ENCODE assay signal across 31 cellular contexts in genomic region chr12:88416155-88416554, GRCh38.
DNase-seq lines count a peak whose midpoint lies in the region; ATAC-seq and TF ChIP-seq lines count a peak whose summit lies in the region.
"Had no signal": no experiment of that assay in that cellular context is flagged by ENCODE, and none has a peak within 500 bp of the region (broad histone marks: within the 10 kb centered on the region; RNA-seq: fewer than 3 reads in every experiment).

No MANE protein-coding gene starts in this region.

- H3K27ac Mint-ChIP-seq in activated T-cell treated with anti-CD3 and anti-CD28 coated beads, Interleukin-2, amount 50 U/mL, for 72 hours, result peak overlapping the region; percentile 64
- H3K27ac Mint-ChIP-seq in osteocyte (ENCODE audit: unreplicated experiment) (no peak overlapping the region), MCF 10A (ENCODE audit: low read depth, unreplicated experiment) (no peak overlapping the region), type B pancreatic cell (no peak overlapping the region)
- H3K27ac Mint-ChIP-seq: activated CD8-positive, alpha-beta memory T cell treated with anti-CD3 and anti-CD28 coated beads, Interleukin-2, amount 10 ng/mL, durations not matched to agents 7 days and 5 days; CD14-positive monocyte; GM23338; natural killer cell; WTC11 had no signal

- CTCF ChIA-PET in MCF 10A (lab: Yijun Ruan, JAX), result no interaction called here

- no peaks in the 10 kb centered on the region for H3F3A ChIP-seq in MM.1S (ENCODE audit: insufficient read depth, low read length)

- intact Hi-C loops in esophagus muscularis mucosa (cut with DNase I) (no loop called here), upper lobe of right lung (cut with DNase I) (no loop called here), MCF 10A (cut with micrococcal nuclease) (no loop called here)

- H3K27ac ChIP-seq in MM.1S (ENCODE audit: low read length) (no peak overlapping the region), esophagus muscularis mucosa (replicated peaks in 1 of 4) (no peak overlapping the region), upper lobe of right lung (no peak overlapping the region)
- H3K27ac ChIP-seq: epithelial cell of prostate, Peyer's patch, tibial nerve had no signal

- peak overlapping the region; percentile 44; the same call in 1 of the 2 replicates for H3K4me2 ChIP-seq in MM.1S (ENCODE audit: low read depth, low read length)
- H3K4me2 ChIP-seq: GM23338 had no signal

- H3K4me1 ChIP-seq in MM.1S (ENCODE audit: low read length) (peaks cover 3% of the 10 kb centered on the region; the same call in 1 of the 2 replicates), esophagus muscularis mucosa (peaks cover 0 to 38% (median 25%) of the 10 kb centered on the region in 4 donors), upper lobe of right lung (peaks cover 3% of the 10 kb centered on the region)
- H3K4me1 ChIP-seq: Caco-2, Peyer's patch had no signal

- DNase-seq in activated T-cell treated with anti-CD3 and anti-CD28 coated beads, Interleukin-2, amount 50 U/mL, for 72 hours, result no peak
- no peak for DNase-seq in activated T-cell treated with anti-CD3 and anti-CD28 coated beads for 4 hours
- DNase-seq in MM.1S, result peak; percentile 27
- DNase-seq in esophagus muscularis mucosa (ENCODE audit: extremely low spot score), result no peak
- no peak for DNase-seq in upper lobe of right lung
- no peak for DNase-seq in osteocyte (ENCODE audit: extremely low spot score, unreplicated experiment)
- no peak for DNase-seq in MCF 10A (ENCODE audit: unreplicated experiment)
- no peak for DNase-seq in type B pancreatic cell (ENCODE audit: extremely low spot score, unreplicated experiment)
- DNase-seq: 8988T; activated CD8-positive, alpha-beta memory T cell treated with anti-CD3 and anti-CD28 coated beads, Interleukin-2, amount 10 ng/mL, durations not matched to agents 7 days and 5 days; activated T-cell treated with anti-CD3 and anti-CD28 coated beads, Interleukin-2, amount 50 U/mL, for 48 hours; Caco-2; caudate nucleus; cortex of kidney; effector memory CD4-positive, alpha-beta T cell; kidney; natural killer cell; NCI-H1436 treated with DMSO at 0.1 percent for 48 hours; NCI-H2081 treated with DMSO at 0.1 percent for 48 hours; NCI-H226; nucleus accumbens; Peyer's patch; stimulated activated CD4-positive, alpha-beta T cell treated with anti-CD3 and anti-CD28 coated beads, Interleukin-4, amount 100 ng/mL, for 24 hours; SW 1271; T1000 had no signal

- POLR2A ChIA-PET in MCF 10A (lab: Yijun Ruan, JAX), result no interaction called here

- H3K27me3 ChIP-seq in MM.1S (replicated peaks; ENCODE audit: insufficient read depth, low read length) (no peaks in the 10 kb centered on the region), esophagus muscularis mucosa (no peaks in the 10 kb centered on the region), upper lobe of right lung (no peaks in the 10 kb centered on the region)
- H3K27me3 ChIP-seq: Peyer's patch, tibial nerve had no signal

- no peaks in the 10 kb centered on the region for H3K79me2 ChIP-seq in MM.1S (ENCODE audit: low read length)

- H3K9ac ChIP-seq in MM.1S (ENCODE audit: low read length), result no peak overlapping the region

- no peak for TF ChIP-seq EP300 in esophagus muscularis mucosa (IDR thresholded peaks at IDR 0.05)

- no peaks in the 10 kb centered on the region for H3K9me3 ChIP-seq in MM.1S (replicated peaks; ENCODE audit: insufficient read depth, low read length)
- H3K9me3 ChIP-seq in esophagus muscularis mucosa, result no peaks in the 10 kb centered on the region
- H3K9me3 ChIP-seq in upper lobe of right lung, result no peaks in the 10 kb centered on the region
- H3K9me3 ChIP-seq: Caco-2, Peyer's patch, tibial nerve had no signal

- no peaks in the 10 kb centered on the region for H3K9me3 Mint-ChIP-seq in activated T-cell treated with anti-CD3 and anti-CD28 coated beads, Interleukin-2, amount 50 U/mL, for 72 hours
- H3K9me3 Mint-ChIP-seq in osteocyte (ENCODE audit: unreplicated experiment) (no peaks in the 10 kb centered on the region), MCF 10A (ENCODE audit: unreplicated experiment) (no peaks in the 10 kb centered on the region), type B pancreatic cell (no peaks in the 10 kb centered on the region)
- H3K9me3 Mint-ChIP-seq: GM23338, WTC11 had no signal

- H3K9me2 ChIP-seq in MM.1S (replicated peaks; ENCODE audit: insufficient read depth, low read length), result no peaks in the 10 kb centered on the region

- no peak overlapping the region for H3K4me3 Mint-ChIP-seq in activated T-cell treated with anti-CD3 and anti-CD28 coated beads, Interleukin-2, amount 50 U/mL, for 72 hours
- H3K4me3 Mint-ChIP-seq in osteocyte (ENCODE audit: unreplicated experiment) (no peak overlapping the region), MCF 10A (ENCODE audit: unreplicated experiment) (no peak overlapping the region), type B pancreatic cell (no peak overlapping the region)
- H3K4me3 Mint-ChIP-seq: activated CD8-positive, alpha-beta memory T cell treated with anti-CD3 and anti-CD28 coated beads, Interleukin-2, amount 10 ng/mL, durations not matched to agents 7 days and 5 days; CD14-positive monocyte; GM23338; natural killer cell; WTC11 had no signal

- no TSS peak for BruUV-seq in MCF 10A (replicated peaks; lab: Mats Ljungman, UMichigan)

- 72% methylated on average over 2 of the region's 2 CpGs for WGBS in esophagus muscularis mucosa

- TF ChIP-seq CTCF in MM.1S (IDR thresholded peaks at IDR 0.05; ENCODE audit: low read length) (no peak), esophagus muscularis mucosa (IDR thresholded peaks at IDR 0.05) (no peak), upper lobe of right lung (IDR thresholded peaks at IDR 0.05) (no peak), osteocyte (IDR thresholded peaks at IDR 0.05) (no peak), MCF 10A (IDR thresholded peaks at IDR 0.05; ENCODE audit: unreplicated experiment) (no peak), type B pancreatic cell (conservative IDR thresholded peaks at IDR 0.05) (no peak)

- no peaks in the 10 kb centered on the region for H4K20me1 ChIP-seq in MM.1S (ENCODE audit: insufficient read depth, low read length)

- no peaks in the 10 kb centered on the region for H3K4me1 Mint-ChIP-seq in activated T-cell treated with anti-CD3 and anti-CD28 coated beads, Interleukin-2, amount 50 U/mL, for 72 hours (ENCODE audit: low read depth)
- H3K4me1 Mint-ChIP-seq in osteocyte (ENCODE audit: unreplicated experiment) (peaks cover 15% of the 10 kb centered on the region), MCF 10A (ENCODE audit: insufficient read depth, unreplicated experiment) (peaks cover 15% of the 10 kb centered on the region), type B pancreatic cell (ENCODE audit: unreplicated experiment) (no peaks in the 10 kb centered on the region)
- H3K4me1 Mint-ChIP-seq: activated CD8-positive, alpha-beta memory T cell treated with anti-CD3 and anti-CD28 coated beads, Interleukin-2, amount 10 ng/mL, durations not matched to agents 7 days and 5 days; natural killer cell had no signal

- H3K4me3 ChIP-seq in MM.1S (ENCODE audit: low read length) (peak overlapping the region; percentile 22; the same call in 1 of the 2 replicates), esophagus muscularis mucosa (peak overlapping the region; percentile 5 to 28 (median 7)), upper lobe of right lung (peak overlapping the region; percentile 12)
- H3K4me3 ChIP-seq: GM23338, K562, tibial nerve had no signal

- no peaks in the 10 kb centered on the region for H3K36me3 Mint-ChIP-seq in activated T-cell treated with anti-CD3 and anti-CD28 coated beads, Interleukin-2, amount 50 U/mL, for 72 hours (ENCODE audit: insufficient read depth in 2 of 2)
- H3K36me3 Mint-ChIP-seq in osteocyte (ENCODE audit: unreplicated experiment), result no peaks in the 10 kb centered on the region
- no peaks in the 10 kb centered on the region for H3K36me3 Mint-ChIP-seq in MCF 10A (ENCODE audit: insufficient read depth, unreplicated experiment)
- H3K36me3 Mint-ChIP-seq in type B pancreatic cell, result no peaks in the 10 kb centered on the region
- H3K36me3 Mint-ChIP-seq: activated CD8-positive, alpha-beta memory T cell treated with anti-CD3 and anti-CD28 coated beads, Interleukin-2, amount 10 ng/mL, durations not matched to agents 7 days and 5 days; CD14-positive monocyte; natural killer cell; WTC11 had no signal

- ATAC-seq in activated T-cell treated with anti-CD3 and anti-CD28 coated beads, Interleukin-2, amount 50 U/mL, for 72 hours (replicated peaks in 1 of 2), result no peak
- ATAC-seq in upper lobe of right lung, result no peak
- ATAC-seq: activated CD8-positive, alpha-beta memory T cell treated with anti-CD3 and anti-CD28 coated beads, Interleukin-2, amount 10 ng/mL, durations not matched to agents 7 days and 5 days; GM23338; K562; natural killer cell; WTC11 had no signal

- no peak for TF ChIP-seq POLR2A in esophagus muscularis mucosa (IDR thresholded peaks at IDR 0.05; ENCODE audit: low read depth)

- no peaks in the 10 kb centered on the region for H3K36me3 ChIP-seq in MM.1S (replicated peaks; ENCODE audit: insufficient read depth, low read length)
- H3K36me3 ChIP-seq in esophagus muscularis mucosa, result no peaks in the 10 kb centered on the region
- H3K36me3 ChIP-seq in upper lobe of right lung, result no peaks in the 10 kb centered on the region
- H3K36me3 ChIP-seq: Peyer's patch, tibial nerve had no signal

- no peaks in the 10 kb centered on the region for H3K27me3 Mint-ChIP-seq in activated T-cell treated with anti-CD3 and anti-CD28 coated beads, Interleukin-2, amount 50 U/mL, for 72 hours (ENCODE audit: low read depth)
- H3K27me3 Mint-ChIP-seq in osteocyte (ENCODE audit: unreplicated experiment), result no peaks in the 10 kb centered on the region
- no peaks in the 10 kb centered on the region for H3K27me3 Mint-ChIP-seq in MCF 10A (ENCODE audit: insufficient read depth, unreplicated experiment)
- no peaks in the 10 kb centered on the region for H3K27me3 Mint-ChIP-seq in type B pancreatic cell
- H3K27me3 Mint-ChIP-seq: activated CD8-positive, alpha-beta memory T cell treated with anti-CD3 and anti-CD28 coated beads, Interleukin-2, amount 10 ng/mL, durations not matched to agents 7 days and 5 days had no signal

- H2AFZ ChIP-seq in MM.1S (ENCODE audit: low read length), result 0 out of 2 replicates have a peak overlapping the region, but pooled peaks have one; percentile 14
- H2AFZ ChIP-seq: GM23338 had no signal
